24 cellular contexts compared by ENCODE assay signal in the genomic region with DNA sequence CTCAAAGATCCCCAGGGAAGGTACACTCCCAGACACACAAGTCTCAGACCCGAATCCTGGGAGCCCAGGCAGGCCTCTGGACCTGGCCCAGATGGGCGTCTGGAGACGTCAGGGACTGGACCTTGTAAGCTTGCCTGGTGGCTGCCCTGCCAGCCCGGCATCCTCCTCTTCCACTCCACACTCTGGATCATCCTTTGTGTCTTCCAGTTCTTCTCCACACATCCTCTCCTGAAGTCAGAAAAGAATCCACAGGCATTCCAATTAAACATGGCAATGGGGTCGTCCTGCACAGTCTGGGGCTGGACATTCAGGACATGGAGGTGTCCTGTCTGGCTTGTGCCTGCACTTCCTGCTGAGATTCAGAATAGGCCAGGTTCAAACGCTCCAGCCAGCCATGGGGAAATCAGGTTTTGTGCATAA.
DNase-seq lines count a peak whose midpoint lies in the region; ATAC-seq, FAIRE-seq and TF ChIP-seq lines count a peak whose summit lies in the region.
"Had no signal": no experiment of that assay in that cellular context is flagged by ENCODE, and none has a peak within 500 bp of the region (broad histone marks: within the 10 kb centered on the region; RNA-seq: fewer than 3 reads in every experiment).

No MANE protein-coding gene starts in this region.

- H3K27me3 Mint-ChIP-seq in T-helper 1 cell treated with Interleukin-12 subunit alpha and Interleukin-12 subunit beta and Interleukin-4 antibody, amounts not matched to agents 30 μg/mL and 1 μg/mL, for 36 hours (ENCODE audit: low read depth) = peaks cover 12% of the 10 kb centered on the region
- H3K27me3 Mint-ChIP-seq: CD4-positive, CD25-positive, alpha-beta regulatory T cell had no signal

- ATAC-seq in sciatic nerve = no peak
- ATAC-seq in right cardiac atrium = no peak
- ATAC-seq: CD8-positive, alpha-beta T cell; HCT116 had no signal

- no peak overlapping the region for H3K4me3 Mint-ChIP-seq in T-helper 1 cell treated with Interleukin-12 subunit alpha and Interleukin-12 subunit beta and Interleukin-4 antibody, amounts not matched to agents 30 μg/mL and 1 μg/mL, for 36 hours
- H3K4me3 Mint-ChIP-seq: B cell; CD4-positive, CD25-positive, alpha-beta regulatory T cell; CD8-positive, alpha-beta T cell; H9 had no signal

- H3K27ac ChIP-seq in right cardiac atrium (ENCODE audit: low read length) = no peak overlapping the region
- H3K27ac ChIP-seq: 22Rv1, BLaER1, C4-2B, GM23248 had no signal

- peaks cover 2% of the 10 kb centered on the region for H3K4me1 Mint-ChIP-seq in T-helper 1 cell treated with Interleukin-12 subunit alpha and Interleukin-12 subunit beta and Interleukin-4 antibody, amounts not matched to agents 30 μg/mL and 1 μg/mL, for 36 hours (ENCODE audit: low read depth)
- H3K4me1 Mint-ChIP-seq: CD4-positive, CD25-positive, alpha-beta regulatory T cell had no signal

- no peaks in the 10 kb centered on the region for H3K36me3 Mint-ChIP-seq in T-helper 1 cell treated with Interleukin-12 subunit alpha and Interleukin-12 subunit beta and Interleukin-4 antibody, amounts not matched to agents 30 μg/mL and 1 μg/mL, for 36 hours (ENCODE audit: low read depth)
- H3K36me3 Mint-ChIP-seq: CD4-positive, CD25-positive, alpha-beta regulatory T cell; CD8-positive, alpha-beta T cell had no signal

- no peaks in the 10 kb centered on the region for H3K27me3 ChIP-seq in bronchial epithelial cell (ENCODE audit: control insufficient read depth, insufficient read depth, low read length)
- no peaks in the 10 kb centered on the region for H3K27me3 ChIP-seq in right cardiac atrium (ENCODE audit: control insufficient read depth, insufficient read depth)
- H3K27me3 ChIP-seq: BLaER1 had no signal

- peak overlapping the region; percentile 31 for H3K27ac Mint-ChIP-seq in T-helper 1 cell treated with Interleukin-12 subunit alpha and Interleukin-12 subunit beta and Interleukin-4 antibody, amounts not matched to agents 30 μg/mL and 1 μg/mL, for 36 hours
- H3K27ac Mint-ChIP-seq: B cell; CD4-positive, CD25-positive, alpha-beta regulatory T cell; CD8-positive, alpha-beta T cell; H9 had no signal

- no peaks in the 10 kb centered on the region for H3K9me3 ChIP-seq in right cardiac atrium (ENCODE audit: control insufficient read depth, low read length)
- H3K9me3 ChIP-seq: BLaER1, Caco-2 had no signal

- no peaks in the 10 kb centered on the region for H3K36me3 ChIP-seq in bronchial epithelial cell (ENCODE audit: control insufficient read depth, insufficient read depth, low read length)
- H3K36me3 ChIP-seq: BLaER1 had no signal

- no peaks in the 10 kb centered on the region for H3K4me1 ChIP-seq in right cardiac atrium (ENCODE audit: control insufficient read depth, insufficient read depth, low read length)
- H3K4me1 ChIP-seq: Caco-2 had no signal

- intact Hi-C loops in sciatic nerve (cut with DNase I) (no loop called here), right cardiac atrium (cut with DNase I) (no loop called here)

- no peak for DNase-seq in T-helper 1 cell
- DNase-seq in bronchial epithelial cell (ENCODE audit: low read depth) = no peak
- peak; percentile 28 for DNase-seq in islet precursor cell
- DNase-seq in sciatic nerve (ENCODE audit: low spot score) = no peak
- no peak for DNase-seq in right cardiac atrium
- DNase-seq in SHP77 (lab: John Stamatoyannopoulos, UW) = no peak
- DNase-seq: Caco-2; CD4-positive, CD25-positive, alpha-beta regulatory T cell; CD8-positive, alpha-beta T cell; DMS153; DND-41; GM23248; H9 had no signal

- 68% methylated on average over 6 of the region's 6 CpGs for WGBS in right cardiac atrium

- TF ChIP-seq CTCF in bronchial epithelial cell (IDR thresholded peaks at IDR 0.05; ENCODE audit: insufficient read depth, low read length, severe bottlenecking) = no peak

- H3K9me3 Mint-ChIP-seq in T-helper 1 cell treated with Interleukin-12 subunit alpha and Interleukin-12 subunit beta and Interleukin-4 antibody, amounts not matched to agents 30 μg/mL and 1 μg/mL, for 36 hours = no peaks in the 10 kb centered on the region
- H3K9me3 Mint-ChIP-seq: CD8-positive, alpha-beta T cell had no signal

- H3K4me3 ChIP-seq in bronchial epithelial cell (ENCODE audit: low read depth, low read length) (no peak overlapping the region), right cardiac atrium (ENCODE audit: low read length) (no peak overlapping the region)
- H3K4me3 ChIP-seq: BLaER1, GM23248 had no signal

- FAIRE-seq in bronchial epithelial cell (lab: Jason Lieb, UNC) = peak; percentile 92
- FAIRE-seq: A204.1, G401.6, GM12892, GM19239, H1 had no signal
